8 cellular contexts compared by ENCODE assay signal in the genomic region with DNA sequence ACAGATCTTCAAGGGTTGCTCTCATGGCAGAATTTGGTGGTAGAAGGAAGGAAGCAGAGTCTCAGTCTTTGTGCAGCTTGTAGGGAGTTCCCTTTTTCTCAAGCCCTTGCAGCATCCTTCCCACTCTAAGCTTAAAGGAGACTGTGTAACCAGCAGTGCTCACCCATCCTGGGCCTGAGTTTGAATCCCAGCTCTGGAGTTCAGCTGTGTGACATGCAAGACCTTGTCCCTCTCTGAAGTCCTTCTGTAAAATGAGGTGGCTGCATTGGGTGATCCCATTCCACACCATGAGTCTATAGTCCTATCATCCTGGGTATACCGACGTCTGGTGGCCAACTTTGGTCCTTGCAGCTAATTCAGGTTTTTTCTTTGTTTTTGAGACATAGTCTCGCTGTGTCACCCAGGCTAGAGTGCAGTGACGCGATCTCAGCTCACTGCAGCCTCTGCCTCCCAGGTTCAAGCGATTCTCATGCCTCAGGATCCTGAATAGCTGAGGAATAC. TPM values are rescaled to one million over a fixed set of nuclear protein-coding genes. Genes with fewer than 3 reads are reported as not detected.
A peak's percentile ranks its signal among the peaks of the same experiment; 100 is the strongest.
DNase-seq lines count a peak whose midpoint lies in the region; ATAC-seq and TF ChIP-seq lines count a peak whose summit lies in the region.

No MANE protein-coding gene starts in this region.

- DNase-seq in G401 (ENCODE audit: low spot score) (peak; percentile 41), Kasumi-1 (lab: John Stamatoyannopoulos, UW) (peak; percentile 92), iPS-NIHi7 (ENCODE audit: extremely low spot score) (peak; percentile 73), uterus (no peak), AG08396 (ENCODE audit: low spot score) (no peak), mucosa of gallbladder (ENCODE audit: low spot score) (no peak)
- peak; percentile 42 to 51 for DNase-seq in activated T-cell treated with anti-CD3 and anti-CD28 coated beads, Interleukin-2, amount 50 U/mL, for 48 hours

- H3K4me1 ChIP-seq in uterus, result no peaks in the 10 kb centered on the region

- no peak for TF ChIP-seq POLR2A in uterus (IDR thresholded peaks at IDR 0.05)

- no peaks in the 10 kb centered on the region for H3K36me3 ChIP-seq in uterus

- peak in 3 of 4 experiments; percentile 12 to 34 (median 14) for TF ChIP-seq CTCF in uterus (IDR thresholded peaks at IDR 0.05)

- intact Hi-C loops in uterus (cut with DNase I; ENCODE audit: low total_unique reads), result no loop called here

- H3K27me3 ChIP-seq in uterus, result no peaks in the 10 kb centered on the region

- no peak overlapping the region for H3K4me3 ChIP-seq in uterus

- no peaks in the 10 kb centered on the region for H3K9me3 ChIP-seq in uterus

- in situ Hi-C loops in G401 (cut with HindIII; ENCODE audit: low sequenced_read_pairs), result no loop called here

- no peak for ATAC-seq in HG02610 (IDR thresholded peaks at IDR 0.05; ENCODE audit: unreplicated experiment)

- no peak overlapping the region for H3K27ac ChIP-seq in uterus

RNA-seq across cellular contexts. Expression of gene SIGLEC10, which starts 9.8 kb away (rescaled TPM):
- not detected in 2 replicates for total RNA-seq in G401 (2014; rRNA removed; shearing (Covaris generic))
- total RNA-seq in uterus, result 10 to 100 TPM in 1 of 4 donors, 1 to 10 TPM in 1, under 1 TPM in 2; 0.26 to 11.2 (median 1.1) TPM
- 12.9 TPM for total RNA-seq in mucosa of gallbladder

RNA-seq across cellular contexts. Expression of gene C19orf84, which starts 17.3 kb away (rescaled TPM):
- total RNA-seq in G401 (2014; rRNA removed; shearing (Covaris generic)), result not detected in 2 replicates
- not detected for total RNA-seq in uterus
- 0.43 TPM for total RNA-seq in mucosa of gallbladder

RNA-seq across cellular contexts. Expression of gene LIM2, which starts 19.9 kb away (rescaled TPM):
- not detected in 2 replicates for total RNA-seq in G401 (2014; rRNA removed; shearing (Covaris generic))
- total RNA-seq in uterus (not detected), mucosa of gallbladder (not detected)

RNA-seq across cellular contexts. Expression of gene NKG7, which starts 35.2 kb away (rescaled TPM):
- total RNA-seq in G401 (2014; rRNA removed; shearing (Covaris generic)), result not detected in 2 replicates
- 1 to 10 TPM in 3 of 4 donors, not detected in 1; 1.0 to 3.6 (median 2.9) TPM for total RNA-seq in uterus
- total RNA-seq in mucosa of gallbladder, result 7.4 TPM

RNA-seq across cellular contexts. Expression of gene CLDND2, which starts 38.9 kb away (rescaled TPM):
- not detected in 2 replicates for total RNA-seq in G401 (2014; rRNA removed; shearing (Covaris generic))
- total RNA-seq in uterus (1 to 10 TPM in 1 of 4 donors, not detected in 3; 1.2 TPM), mucosa of gallbladder (0.92 TPM)

Comparison
In these comparisons a context has a peak if more than half of its experiments do, and no peak if none do; other contexts are left out.
1. DNase-seq: peak in G401 (single experiment), Kasumi-1 (2 of 2), activated T-cell treated with anti-CD3 and anti-CD28 coated beads, Interleukin-2, amount 50 U/mL, for 48 hours (2 of 2) and iPS-NIHi7 (single experiment); none in uterus (0 of 2), AG08396 (single experiment) and mucosa of gallbladder (single experiment).